Comparison of ENCODE assay signal across 1 cellular context in the genomic region with DNA sequence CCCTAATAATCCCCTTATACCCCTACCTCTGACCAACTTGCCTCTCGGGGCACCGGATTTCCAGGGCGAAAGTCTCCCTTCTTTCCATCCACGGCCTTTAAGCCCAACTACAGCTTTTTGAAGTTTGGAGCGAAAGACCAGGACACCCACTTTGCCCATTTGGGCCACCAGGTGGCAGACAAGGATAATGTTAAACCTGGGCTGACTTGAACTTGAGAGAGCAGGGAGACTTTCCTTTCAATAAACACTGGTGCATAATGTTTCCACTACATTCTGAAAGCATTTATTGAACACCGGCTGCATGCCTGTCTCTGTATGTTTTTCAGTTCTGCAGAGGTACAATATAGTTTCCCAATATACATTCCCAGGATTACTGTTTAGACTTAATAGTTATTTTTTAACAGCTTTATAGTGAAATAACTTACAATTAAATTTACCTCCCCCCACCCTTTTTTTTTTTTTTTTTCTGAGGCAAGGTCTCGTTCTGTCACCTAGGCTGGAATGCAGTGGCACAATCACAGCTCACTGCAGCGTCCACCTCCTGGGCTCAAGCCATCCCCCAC.
TF ChIP-seq lines count a peak whose summit lies in the region.

No MANE protein-coding gene starts in this region.

TF ChIP-seq in SK-N-SH, 30 proteins besides CTCF, POLR2A, EP300 and RAD21 (continued from another document):
- TF ChIP-seq, protein P1, sequence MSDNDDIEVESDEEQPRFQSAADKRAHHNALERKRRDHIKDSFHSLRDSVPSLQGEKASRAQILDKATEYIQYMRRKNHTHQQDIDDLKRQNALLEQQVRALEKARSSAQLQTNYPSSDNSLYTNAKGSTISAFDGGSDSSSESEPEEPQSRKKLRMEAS (IDR thresholded peaks at IDR 0.05; ENCODE audit: low read depth): no peak
- TF ChIP-seq RFX5 (IDR thresholded peaks at IDR 0.05; ENCODE audit: low read length) (peak; percentile 48; the same call in 1 of the 2 replicates), NRF1 (IDR thresholded peaks at IDR 0.05; ENCODE audit: low read depth, low read length) (no peak), SMC3 (IDR thresholded peaks at IDR 0.05; ENCODE audit: low read depth, low read length) (peak; percentile 84), FOXJ3 (CRISPR knock-in tag; IDR thresholded peaks at IDR 0.05) (no peak)
- TF ChIP-seq, protein P2, sequence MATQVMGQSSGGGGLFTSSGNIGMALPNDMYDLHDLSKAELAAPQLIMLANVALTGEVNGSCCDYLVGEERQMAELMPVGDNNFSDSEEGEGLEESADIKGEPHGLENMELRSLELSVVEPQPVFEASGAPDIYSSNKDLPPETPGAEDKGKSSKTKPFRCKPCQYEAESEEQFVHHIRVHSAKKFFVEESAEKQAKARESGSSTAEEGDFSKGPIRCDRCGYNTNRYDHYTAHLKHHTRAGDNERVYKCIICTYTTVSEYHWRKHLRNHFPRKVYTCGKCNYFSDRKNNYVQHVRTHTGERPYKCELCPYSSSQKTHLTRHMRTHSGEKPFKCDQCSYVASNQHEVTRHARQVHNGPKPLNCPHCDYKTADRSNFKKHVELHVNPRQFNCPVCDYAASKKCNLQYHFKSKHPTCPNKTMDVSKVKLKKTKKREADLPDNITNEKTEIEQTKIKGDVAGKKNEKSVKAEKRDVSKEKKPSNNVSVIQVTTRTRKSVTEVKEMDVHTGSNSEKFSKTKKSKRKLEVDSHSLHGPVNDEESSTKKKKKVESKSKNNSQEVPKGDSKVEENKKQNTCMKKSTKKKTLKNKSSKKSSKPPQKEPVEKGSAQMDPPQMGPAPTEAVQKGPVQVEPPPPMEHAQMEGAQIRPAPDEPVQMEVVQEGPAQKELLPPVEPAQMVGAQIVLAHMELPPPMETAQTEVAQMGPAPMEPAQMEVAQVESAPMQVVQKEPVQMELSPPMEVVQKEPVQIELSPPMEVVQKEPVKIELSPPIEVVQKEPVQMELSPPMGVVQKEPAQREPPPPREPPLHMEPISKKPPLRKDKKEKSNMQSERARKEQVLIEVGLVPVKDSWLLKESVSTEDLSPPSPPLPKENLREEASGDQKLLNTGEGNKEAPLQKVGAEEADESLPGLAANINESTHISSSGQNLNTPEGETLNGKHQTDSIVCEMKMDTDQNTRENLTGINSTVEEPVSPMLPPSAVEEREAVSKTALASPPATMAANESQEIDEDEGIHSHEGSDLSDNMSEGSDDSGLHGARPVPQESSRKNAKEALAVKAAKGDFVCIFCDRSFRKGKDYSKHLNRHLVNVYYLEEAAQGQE (IDR thresholded peaks at IDR 0.05; ENCODE audit: low read depth, low read length): peak; percentile 30; the same call in 1 of the 2 replicates
